In the genomic region with DNA sequence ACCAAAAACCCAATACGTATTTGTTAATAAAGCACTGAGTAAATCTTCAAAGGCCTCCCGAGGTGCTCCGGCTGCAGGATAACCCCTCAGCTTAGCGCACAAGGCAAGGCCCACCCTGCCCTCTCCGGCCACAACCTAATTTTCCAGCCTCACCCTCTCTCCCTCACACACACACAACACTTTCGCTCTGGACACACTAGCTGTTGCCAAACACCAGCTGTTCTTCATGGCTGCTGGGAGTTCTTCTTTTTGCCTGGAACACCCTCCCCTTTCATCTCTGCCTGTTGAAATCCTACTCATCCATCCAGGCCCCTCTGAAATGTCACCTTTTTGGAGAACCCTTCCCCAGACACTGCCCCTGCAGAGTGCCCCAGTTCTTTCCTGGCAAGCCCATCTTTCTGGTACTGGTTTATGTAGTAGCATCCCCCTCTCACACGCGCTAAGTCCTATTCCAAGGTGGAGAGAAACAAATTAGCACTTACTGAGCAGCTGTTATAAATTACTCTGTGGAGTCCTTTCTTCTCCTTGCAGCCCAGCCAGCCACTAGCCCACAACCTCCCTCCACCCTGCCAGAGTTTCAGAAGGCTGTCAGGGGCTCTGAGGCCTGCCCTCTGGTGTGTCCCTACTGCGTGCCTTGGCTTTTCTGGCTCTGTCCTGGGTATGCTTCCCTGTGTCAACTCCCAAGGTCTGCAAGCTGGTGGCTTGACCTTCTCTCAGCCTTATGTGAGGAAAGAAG, we compare ENCODE assay signal across 8 cellular contexts. TPM values are rescaled to one million over a fixed set of nuclear protein-coding genes. Genes with fewer than 3 reads are reported as not detected.
DNase-seq lines count a peak whose midpoint lies in the region; ATAC-seq and TF ChIP-seq lines count a peak whose summit lies in the region.

No MANE protein-coding gene starts in this region.

- H3K27ac Mint-ChIP-seq in WTC11, result no peak overlapping the region

- H3K4me1 ChIP-seq in iPS-18a (ENCODE audit: control insufficient read depth, low read depth, low read length) (peaks cover 5% of the 10 kb centered on the region), testis (peaks cover 25% of the 10 kb centered on the region)

- TF ChIP-seq CTCF in WTC11 (IDR thresholded peaks at IDR 0.05) (no peak), testis (IDR thresholded peaks at IDR 0.05) (no peak)

- H3K9ac ChIP-seq in iPS-18a (ENCODE audit: low read length), result no peak overlapping the region

- peak; percentile 67 for ATAC-seq in Right ventricle myocardium inferior
- no peak for ATAC-seq in WTC11
- no peak for ATAC-seq in GM18861 (IDR thresholded peaks at IDR 0.05; ENCODE audit: unreplicated experiment)

- H3K27ac ChIP-seq in iPS-18a (ENCODE audit: low read length) (no peak overlapping the region), testis (peak overlapping the region; percentile 61 to 90)

- WGBS in testis, 2 donors, result 24 to 36% methylated on average over 9 of the region's 9 CpGs

- POLR2A ChIA-PET in WTC11 (lab: Charles Lee), result no interaction called here

- no peaks in the 10 kb centered on the region for H3K36me3 Mint-ChIP-seq in WTC11

- peaks cover 8% of the 10 kb centered on the region for H3K4me1 Mint-ChIP-seq in WTC11

- H3K36me3 ChIP-seq in iPS-18a (ENCODE audit: control insufficient read depth, low read depth, low read length) (no peaks in the 10 kb centered on the region), testis (ENCODE audit: low read depth, missing control alignments) (no peaks in the 10 kb centered on the region)

- 0 out of 2 replicates have a peak, but pooled peaks cover 3% of the 10 kb centered on the region for H3K9me3 Mint-ChIP-seq in WTC11

- no peak for TF ChIP-seq POLR2A in testis (IDR thresholded peaks at IDR 0.05)

- intact Hi-C loops in Right ventricle myocardium inferior (cut with DNase I) (no loop called here), cardiac septum (cut with DNase I) (no loop called here), testis (cut with DNase I; ENCODE audit: low total_unique reads) (no loop called here)

- H3K4me3 ChIP-seq in iPS-18a (ENCODE audit: low read length) (peak overlapping the region; percentile 32), testis (peak overlapping the region; percentile 58 to 73)

- peaks cover 29% of the 10 kb centered on the region for H3K27me3 Mint-ChIP-seq in WTC11 (ENCODE audit: low read depth)

- H3K9me3 ChIP-seq in iPS-18a (ENCODE audit: control insufficient read depth, low read depth, low read length) (no peaks in the 10 kb centered on the region), testis (no peaks in the 10 kb centered on the region)

- peak overlapping the region; percentile 59 for H3K4me3 Mint-ChIP-seq in WTC11

- peaks cover 21% of the 10 kb centered on the region for H3K27me3 ChIP-seq in iPS-18a (ENCODE audit: control insufficient read depth, insufficient read depth, low read length)
- no peaks in the 10 kb centered on the region for H3K27me3 ChIP-seq in testis

- CTCF ChIA-PET in WTC11 (lab: Charles Lee), result interaction anchor here (0.9 to 1.8 kb wide), 16 partner anchors 10 to 455 kb away, joined by 3 to 9 read pairs (median 4); partner anchors contain the start of gene PRMT8

- peak; percentile 73 for DNase-seq in Right ventricle myocardium inferior (ENCODE audit: missing footprints)
- DNase-seq in cardiac septum (ENCODE audit: low spot score), result no peak
- DNase-seq in WTC11 (ENCODE audit: low spot score), result no peak
- peak; percentile 51 for DNase-seq in testis
- no peak for DNase-seq in activated gamma-delta T cell treated with Interleukin-2 at 50 U/mL for 16 hours
- no peak for DNase-seq in activated gamma-delta T cell (lab: John Stamatoyannopoulos, UW)

TF ChIP-seq in WTC11, 78 proteins besides CTCF, POLR2A, EP300 and RAD21:
- TF ChIP-seq, protein P1, sequence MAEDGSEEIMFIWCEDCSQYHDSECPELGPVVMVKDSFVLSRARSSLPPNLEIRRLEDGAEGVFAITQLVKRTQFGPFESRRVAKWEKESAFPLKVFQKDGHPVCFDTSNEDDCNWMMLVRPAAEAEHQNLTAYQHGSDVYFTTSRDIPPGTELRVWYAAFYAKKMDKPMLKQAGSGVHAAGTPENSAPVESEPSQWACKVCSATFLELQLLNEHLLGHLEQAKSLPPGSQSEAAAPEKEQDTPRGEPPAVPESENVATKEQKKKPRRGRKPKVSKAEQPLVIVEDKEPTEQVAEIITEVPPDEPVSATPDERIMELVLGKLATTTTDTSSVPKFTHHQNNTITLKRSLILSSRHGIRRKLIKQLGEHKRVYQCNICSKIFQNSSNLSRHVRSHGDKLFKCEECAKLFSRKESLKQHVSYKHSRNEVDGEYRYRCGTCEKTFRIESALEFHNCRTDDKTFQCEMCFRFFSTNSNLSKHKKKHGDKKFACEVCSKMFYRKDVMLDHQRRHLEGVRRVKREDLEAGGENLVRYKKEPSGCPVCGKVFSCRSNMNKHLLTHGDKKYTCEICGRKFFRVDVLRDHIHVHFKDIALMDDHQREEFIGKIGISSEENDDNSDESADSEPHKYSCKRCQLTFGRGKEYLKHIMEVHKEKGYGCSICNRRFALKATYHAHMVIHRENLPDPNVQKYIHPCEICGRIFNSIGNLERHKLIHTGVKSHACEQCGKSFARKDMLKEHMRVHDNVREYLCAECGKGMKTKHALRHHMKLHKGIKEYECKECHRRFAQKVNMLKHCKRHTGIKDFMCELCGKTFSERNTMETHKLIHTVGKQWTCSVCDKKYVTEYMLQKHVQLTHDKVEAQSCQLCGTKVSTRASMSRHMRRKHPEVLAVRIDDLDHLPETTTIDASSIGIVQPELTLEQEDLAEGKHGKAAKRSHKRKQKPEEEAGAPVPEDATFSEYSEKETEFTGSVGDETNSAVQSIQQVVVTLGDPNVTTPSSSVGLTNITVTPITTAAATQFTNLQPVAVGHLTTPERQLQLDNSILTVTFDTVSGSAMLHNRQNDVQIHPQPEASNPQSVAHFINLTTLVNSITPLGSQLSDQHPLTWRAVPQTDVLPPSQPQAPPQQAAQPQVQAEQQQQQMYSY (CRISPR knock-in tag; IDR thresholded peaks at IDR 0.05), result 0 out of 2 replicates have a peak, but pooled peaks have one; percentile 4
- TF ChIP-seq FOXJ3 (CRISPR knock-in tag; IDR thresholded peaks at IDR 0.05; ENCODE audit: borderline replicate concordance), result no peak
- TF ChIP-seq IRF2 (CRISPR knock-in tag; IDR thresholded peaks at IDR 0.05; ENCODE audit: borderline replicate concordance, low read depth), result no peak
- TF ChIP-seq ZNF425 (CRISPR knock-in tag; conservative IDR thresholded peaks at IDR 0.05), result no peak
TF ChIP-seq in WTC11: peak in this region for 1.

RNA-seq across cellular contexts. Expression of gene CRACR2A, which starts 0.8 kb away (rescaled TPM):
- total RNA-seq in Right ventricle myocardium inferior, result 4.5 TPM
- 2.3 TPM for total RNA-seq in cardiac septum
- total RNA-seq in WTC11 (2021), result 2.4 to 2.6 TPM (median 2.5 TPM) in 3 replicates
- 1 to 10 TPM; 4.0 to 5.0 TPM for total RNA-seq in testis
- polyA plus RNA-seq in testis (ENCODE audit: insufficient read depth, low read depth, low replicate concordance), result 3.1 TPM

Comparison
In these comparisons a context has a peak if more than half of its experiments do, and no peak if none do; other contexts are left out.
1. DNase-seq: peak in Right ventricle myocardium inferior (single experiment) and testis (single experiment); none in cardiac septum (single experiment), WTC11 (single experiment), activated gamma-delta T cell treated with Interleukin-2 at 50 U/mL for 16 hours (single experiment) and activated gamma-delta T cell (single experiment).